Comparison of ENCODE assay signal across 8 cellular contexts in the genomic region with DNA sequence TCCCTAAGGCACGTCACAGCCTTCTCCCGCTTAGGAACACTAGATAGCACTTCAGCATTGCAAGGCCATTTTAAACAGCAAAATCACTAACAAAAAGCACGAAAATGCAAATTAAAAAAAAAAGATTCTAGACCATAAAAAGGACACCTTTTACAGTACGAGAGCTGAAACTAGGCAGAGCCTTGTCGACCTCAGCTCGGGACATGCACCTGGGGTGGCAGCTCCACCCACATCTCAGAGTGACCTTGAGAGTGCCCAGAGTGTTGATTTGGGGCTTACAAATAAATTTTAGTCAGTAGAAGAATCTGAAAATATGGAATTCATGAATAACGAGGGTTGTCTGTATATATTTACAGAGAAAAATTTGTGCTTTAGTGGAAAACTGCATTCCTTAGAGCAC.
DNase-seq lines count a peak whose midpoint lies in the region; TF ChIP-seq lines count a peak whose summit lies in the region.

No MANE protein-coding gene starts in this region.

- no peaks in the 10 kb centered on the region for H3K27me3 ChIP-seq in DOHH2 (ENCODE audit: control insufficient read depth, low read length)
- H3K27me3 ChIP-seq in OCI-LY3 (ENCODE audit: low read depth, low read length): 0 out of 2 replicates have a peak, but pooled peaks cover 3% of the 10 kb centered on the region
- no peaks in the 10 kb centered on the region for H3K27me3 ChIP-seq in endocrine pancreas (ENCODE audit: control insufficient read depth, insufficient read depth, low read length)
- H3K27me3 ChIP-seq in parathyroid adenoma (ENCODE audit: control insufficient read depth, insufficient read depth, low read length): no peaks in the 10 kb centered on the region

- no peaks in the 10 kb centered on the region for H3K9me2 ChIP-seq in DOHH2 (replicated peaks; ENCODE audit: control insufficient read depth, low read length)

- H3K4me1 ChIP-seq in DOHH2 (ENCODE audit: control insufficient read depth, low read length) (peaks cover 19% of the 10 kb centered on the region), OCI-LY3 (ENCODE audit: low read length) (peaks cover 15% of the 10 kb centered on the region), endocrine pancreas (ENCODE audit: control insufficient read depth, insufficient read depth, low read length) (no peaks in the 10 kb centered on the region), parathyroid adenoma (peaks cover 7% of the 10 kb centered on the region)

- TF ChIP-seq CTCF in DOHH2 (IDR thresholded peaks at IDR 0.05; ENCODE audit: low read depth, low read length, poor library complexity, severe bottlenecking) (no peak), OCI-LY3 (IDR thresholded peaks at IDR 0.05; ENCODE audit: low read depth, low read length) (no peak), parathyroid adenoma (IDR thresholded peaks at IDR 0.05) (no peak)

- CTCF ChIA-PET in HEK293T (lab: Yijun Ruan, JAX): interaction anchor here (0.6 kb wide), 1 partner anchor 28 kb away, joined by 3 read pairs; no protein-coding TSS in a partner anchor

- H3K9me3 ChIP-seq in DOHH2 (ENCODE audit: control insufficient read depth, insufficient read depth, low read length) (no peaks in the 10 kb centered on the region), OCI-LY3 (ENCODE audit: insufficient read depth, low read length) (no peaks in the 10 kb centered on the region), endocrine pancreas (ENCODE audit: control insufficient read depth, low read length) (no peaks in the 10 kb centered on the region), parathyroid adenoma (ENCODE audit: control insufficient read depth, low read length) (no peaks in the 10 kb centered on the region)

- H3F3A ChIP-seq in DOHH2 (ENCODE audit: control insufficient read depth, insufficient read depth): peaks cover 10% of the 10 kb centered on the region

- peak overlapping the region; percentile 80 for H3K4me2 ChIP-seq in DOHH2 (ENCODE audit: low read length)
- peak overlapping the region; percentile 100 for H3K4me2 ChIP-seq in OCI-LY3 (ENCODE audit: low read length)
- peak overlapping the region; percentile 74 for H3K4me2 ChIP-seq in parathyroid adenoma (ENCODE audit: low read length)

- DNase-seq in SW480 (ENCODE audit: low spot score): no peak
- DNase-seq in foreskin melanocyte: no peak
- DNase-seq in HEK293T (ENCODE audit: extremely low spot score): no peak
- DNase-seq in NCI-H524 treated with DMSO at 0.1 percent for 48 hours (lab: John Stamatoyannopoulos, UW): no peak

- H3K36me3 ChIP-seq in DOHH2 (ENCODE audit: control insufficient read depth, low read length): peaks cover 26% of the 10 kb centered on the region
- peaks cover 22% of the 10 kb centered on the region for H3K36me3 ChIP-seq in OCI-LY3 (replicated peaks; ENCODE audit: low read depth, low read length)
- H3K36me3 ChIP-seq in endocrine pancreas (ENCODE audit: control insufficient read depth, insufficient read depth, low read length): peaks cover 4% of the 10 kb centered on the region
- no peaks in the 10 kb centered on the region for H3K36me3 ChIP-seq in parathyroid adenoma (ENCODE audit: control insufficient read depth, insufficient read depth, low read length)

- peak overlapping the region; percentile 32 for H3K27ac ChIP-seq in DOHH2 (ENCODE audit: low read depth, low read length)
- no peak overlapping the region for H3K27ac ChIP-seq in OCI-LY3 (ENCODE audit: low read length)
- peak overlapping the region; percentile 51 for H3K27ac ChIP-seq in parathyroid adenoma

- H3K9ac ChIP-seq in OCI-LY3 (ENCODE audit: low read length): peak overlapping the region; percentile 72
- no peak overlapping the region for H3K9ac ChIP-seq in endocrine pancreas (ENCODE audit: control insufficient read depth, insufficient read depth, low read length)
- H3K9ac ChIP-seq in parathyroid adenoma: no peak overlapping the region

- H3K79me2 ChIP-seq in DOHH2 (ENCODE audit: control insufficient read depth, low read length) (peaks cover 13% of the 10 kb centered on the region), OCI-LY3 (ENCODE audit: low read length) (peaks cover 9% of the 10 kb centered on the region), parathyroid adenoma (no peaks in the 10 kb centered on the region)

- POLR2A ChIA-PET in HEK293T (lab: Yijun Ruan, JAX): interaction anchor here (0.7 to 1.9 kb wide), 3 partner anchors 12 to 58 kb away, joined by 4 to 7 read pairs (median 6); a partner anchor contains a TSS

- H2AFZ ChIP-seq in OCI-LY3 (ENCODE audit: low read depth, low read length) (no peak overlapping the region), parathyroid adenoma (peak overlapping the region; percentile 71)

- no peaks in the 10 kb centered on the region for H4K20me1 ChIP-seq in DOHH2 (ENCODE audit: control insufficient read depth, insufficient read depth, low read depth, low read length)
- H4K20me1 ChIP-seq in OCI-LY3 (ENCODE audit: insufficient read depth, low read length): no peaks in the 10 kb centered on the region

- H3K4me3 ChIP-seq in DOHH2 (ENCODE audit: low read length) (peak overlapping the region; percentile 80), OCI-LY3 (ENCODE audit: low read length) (peak overlapping the region; percentile 92), endocrine pancreas (ENCODE audit: control insufficient read depth, insufficient read depth, low read length) (peak overlapping the region; percentile 71), parathyroid adenoma (ENCODE audit: low read depth, low read length) (peak overlapping the region; percentile 48)

TF ChIP-seq in HEK293T, 16 proteins besides CTCF, POLR2A, EP300 and RAD21:
- TF ChIP-seq SUZ12 (IDR thresholded peaks at IDR 0.05) (no peak), TARDBP (IDR thresholded peaks at IDR 0.05) (no peak), SP1 (IDR thresholded peaks at IDR 0.05) (no peak), HDGF (IDR thresholded peaks at IDR 0.05; ENCODE audit: borderline replicate concordance) (no peak), ZNF384 (IDR thresholded peaks at IDR 0.05) (no peak)
